13 cellular contexts compared by ENCODE assay signal in the genomic region with DNA sequence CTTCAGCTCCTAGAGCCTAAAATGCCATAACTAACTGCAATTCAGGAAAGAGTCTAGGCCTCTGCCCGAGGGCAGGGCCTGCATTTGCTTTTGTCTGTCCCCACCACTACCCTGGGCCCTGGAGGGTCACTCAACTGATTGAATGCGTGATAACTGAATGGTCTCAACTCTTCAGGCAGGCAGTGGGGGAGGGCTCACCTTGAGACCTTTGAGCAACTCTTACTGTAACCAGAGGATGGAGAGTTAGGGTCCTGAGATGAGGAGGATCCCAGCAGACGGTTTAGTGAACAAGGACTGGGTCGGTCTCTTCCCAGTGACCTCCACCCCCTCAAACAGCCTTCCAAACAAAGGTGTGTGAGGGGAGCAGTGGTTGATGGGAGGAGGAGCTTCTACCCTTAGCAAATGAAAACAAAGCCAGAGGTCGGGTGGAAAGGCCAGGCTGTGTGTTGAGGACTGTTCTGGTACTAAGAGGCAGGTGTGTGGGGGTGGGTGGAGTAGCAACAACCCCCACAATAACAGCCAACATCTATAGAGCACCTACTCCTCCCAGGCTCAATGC. TPM values are rescaled to one million over a fixed set of nuclear protein-coding genes. Genes with fewer than 3 reads are reported as not detected.
DNase-seq lines count a peak whose midpoint lies in the region; ATAC-seq and TF ChIP-seq lines count a peak whose summit lies in the region.
"Had no signal": no experiment of that assay in that cellular context is flagged by ENCODE, and none has a peak within 500 bp of the region (broad histone marks: within the 10 kb centered on the region; RNA-seq: fewer than 3 reads in every experiment).

No MANE protein-coding gene starts in this region.

- H3K9ac ChIP-seq in BLaER1: peak overlapping the region; percentile 79; the same call in 1 of the 2 replicates

- H3K4me1 ChIP-seq in BLaER1 (peaks cover 96% of the 10 kb centered on the region), HEK293 (ENCODE audit: control insufficient read depth, insufficient read depth, low read length) (0 out of 2 replicates have a peak, but pooled peaks cover 3% of the 10 kb centered on the region), mesodermal cell (ENCODE audit: control insufficient read depth, insufficient read depth, low read length, poor library complexity, severe bottlenecking) (peaks cover 41% of the 10 kb centered on the region), SJCRH30 (peaks cover 16% of the 10 kb centered on the region)

- H3K9me3 ChIP-seq in BLaER1: no peaks in the 10 kb centered on the region
- H3K9me3 ChIP-seq in HEK293 (ENCODE audit: control insufficient read depth, insufficient read depth, low read depth, low read length): no peaks in the 10 kb centered on the region
- no peaks in the 10 kb centered on the region for H3K9me3 ChIP-seq in mesodermal cell (ENCODE audit: control insufficient read depth, low read length)
- H3K9me3 ChIP-seq in SJCRH30 (replicated peaks): no peaks in the 10 kb centered on the region
- H3K9me3 ChIP-seq: thoracic aorta had no signal

- CTCF ChIA-PET in HEK293 (lab: Yijun Ruan, JAX): interaction anchor here (0.6 to 1.5 kb wide), 3 partner anchors 59 to 1432 kb away, joined by 3 to 7 read pairs (median 3); no protein-coding TSS in a partner anchor

- ATAC-seq in left cardiac atrium (no peak), HG03045 (IDR thresholded peaks at IDR 0.05; ENCODE audit: unreplicated experiment) (no peak)
- ATAC-seq: activated CD8-positive, alpha-beta T cell treated with anti-CD3 and anti-CD28 coated beads for 36 hours; activated T-helper 17 cell treated with anti-CD3 and anti-CD28 coated beads, Interleukin-2, amount 50 U/mL, for 72 hours had no signal

- POLR2A ChIA-PET in HEK293 (lab: Yijun Ruan, JAX): interaction anchor here (3.5 kb wide), 1 partner anchor 8 kb away, joined by 16 read pairs; no protein-coding TSS in a partner anchor

- DNase-seq in SJCRH30 (no peak), left cardiac atrium (no peak)
- DNase-seq in activated CD4-positive, CD25-positive, alpha-beta regulatory T cell treated with anti-CD3 and anti-CD28 coated beads, Interleukin-2, amount 50 U/mL, for 72 hours: no peak
- DNase-seq: activated CD8-positive, alpha-beta T cell treated with anti-CD3 and anti-CD28 coated beads for 36 hours; NCI-H2081; stimulated activated CD4-positive, alpha-beta T cell treated with anti-CD3 and anti-CD28 coated beads, Interleukin-1b, Interleukin-23, amount 100 ng/mL, for 48 hours had no signal

- peak overlapping the region; percentile 22 to 97 (median 90) for H3K27ac Mint-ChIP-seq in brain
- H3K27ac Mint-ChIP-seq: activated CD8-positive, alpha-beta T cell treated with anti-CD3 and anti-CD28 coated beads for 36 hours; activated T-helper 17 cell treated with anti-CD3 and anti-CD28 coated beads, Interleukin-2, amount 50 U/mL, for 72 hours had no signal

- H3K36me3 Mint-ChIP-seq in brain: no peaks in the 10 kb centered on the region

- H3K27me3 Mint-ChIP-seq in brain: peaks cover 8% of the 10 kb centered on the region
- H3K27me3 Mint-ChIP-seq: activated CD8-positive, alpha-beta T cell treated with anti-CD3 and anti-CD28 coated beads for 36 hours had no signal

- peak overlapping the region; percentile 99 for H3K4me2 ChIP-seq in BLaER1

- H3K36me3 ChIP-seq in BLaER1: no peaks in the 10 kb centered on the region
- H3K36me3 ChIP-seq in HEK293 (ENCODE audit: control insufficient read depth in 2 of 2, insufficient read depth in 1 of 2, low read length in 2 of 2): no peaks in the 10 kb centered on the region
- no peaks in the 10 kb centered on the region for H3K36me3 ChIP-seq in mesodermal cell (ENCODE audit: control insufficient read depth, insufficient read depth, low read length)
- no peaks in the 10 kb centered on the region for H3K36me3 ChIP-seq in SJCRH30
- H3K36me3 ChIP-seq: thoracic aorta had no signal

- peak overlapping the region in 2 of 5 experiments; percentile 24 to 55 for H3K4me3 Mint-ChIP-seq in brain
- H3K4me3 Mint-ChIP-seq: activated CD8-positive, alpha-beta T cell treated with anti-CD3 and anti-CD28 coated beads for 36 hours; activated T-helper 17 cell treated with anti-CD3 and anti-CD28 coated beads, Interleukin-2, amount 50 U/mL, for 72 hours had no signal

- WGBS in mesodermal cell (ENCODE audit: insufficient coverage in 2 of 2), 2 experiments: 60 to 83% methylated on average over 1 to 2 of the region's 5 CpGs

- H4K20me1 ChIP-seq in BLaER1: no peaks in the 10 kb centered on the region

- H3K4me1 Mint-ChIP-seq in brain: peaks cover 68% of the 10 kb centered on the region
- H3K4me1 Mint-ChIP-seq: activated T-helper 17 cell treated with anti-CD3 and anti-CD28 coated beads, Interleukin-2, amount 50 U/mL, for 72 hours had no signal

- H3K9me3 Mint-ChIP-seq in brain: peaks cover 0 to 9% (median 0%) of the 10 kb centered on the region in 5 experiments
- H3K9me3 Mint-ChIP-seq: activated CD8-positive, alpha-beta T cell treated with anti-CD3 and anti-CD28 coated beads for 36 hours; activated T-helper 17 cell treated with anti-CD3 and anti-CD28 coated beads, Interleukin-2, amount 50 U/mL, for 72 hours had no signal

- H3K27me3 ChIP-seq in BLaER1: no peaks in the 10 kb centered on the region
- H3K27me3 ChIP-seq in SJCRH30: no peaks in the 10 kb centered on the region

- TF ChIP-seq CTCF in HEK293 (tag by site-specific recombination; IDR thresholded peaks at IDR 0.05): no peak
- TF ChIP-seq CTCF in brain (conservative IDR thresholded peaks at IDR 0.05): no peak

- H3K27ac ChIP-seq in BLaER1 (peak overlapping the region; percentile 90; the same call in 1 of the 2 replicates), HEK293 (ENCODE audit: extremely low read depth, low read depth, low read length) (no peak overlapping the region), mesodermal cell (ENCODE audit: low read depth, low read length, severe bottlenecking) (peak overlapping the region; percentile 29), SJCRH30 (no peak overlapping the region)

- H3K4me3 ChIP-seq in BLaER1 (no peak overlapping the region), HEK293 (ENCODE audit: low read depth, low read length) (no peak overlapping the region), mesodermal cell (ENCODE audit: extremely low read depth, insufficient read depth, low read length, poor library complexity, severe bottlenecking) (no peak overlapping the region), SJCRH30 (no peak overlapping the region)
- H3K4me3 ChIP-seq: thoracic aorta had no signal

- intact Hi-C loops in left cardiac atrium (cut with DNase I): no loop called here

TF ChIP-seq in HEK293, 187 proteins besides CTCF, POLR2A, EP300 and RAD21:
- peak; percentile 76 for TF ChIP-seq EGR2 (tag by site-specific recombination; IDR thresholded peaks at IDR 0.05; ENCODE audit: low read depth)
- peak; percentile 78 for TF ChIP-seq ZFHX2 (tag by site-specific recombination; conservative IDR thresholded peaks at IDR 0.05)
- TF ChIP-seq ZNF132 (tag by site-specific recombination; IDR thresholded peaks at IDR 0.05; ENCODE audit: borderline replicate concordance): no peak
- peak; percentile 50 for TF ChIP-seq ZNF341 (tag by site-specific recombination; IDR thresholded peaks at IDR 0.05; ENCODE audit: low read depth)

RNA-seq across cellular contexts. Expression of gene CXXC5, which starts 59.4 kb away (rescaled TPM):
- polyA plus RNA-seq in brain (ENCODE audit: insufficient read depth, low read depth, low replicate concordance): 79.7 TPM
- 118 TPM for polyA plus RNA-seq in mesodermal cell (2013, experiment 1 of 2)
- polyA plus RNA-seq in mesodermal cell (2013, experiment 2 of 2): 93.8 TPM
- total RNA-seq in SJCRH30 (2014; rRNA removed; shearing (Covaris generic)): 76.8 and 81.4 TPM in 2 replicates
- total RNA-seq in left cardiac atrium: 10 to 100 TPM; 33.4 to 44.1 TPM

Comparison
In these comparisons a context has a peak if more than half of its experiments do, and no peak if none do; other contexts are left out.
1. H3K27ac ChIP-seq: peak in BLaER1 (single experiment) and mesodermal cell (single experiment); none in HEK293 (single experiment) and SJCRH30 (single experiment).